Comparison of ENCODE assay signal across 9 cellular contexts in the genomic region with DNA sequence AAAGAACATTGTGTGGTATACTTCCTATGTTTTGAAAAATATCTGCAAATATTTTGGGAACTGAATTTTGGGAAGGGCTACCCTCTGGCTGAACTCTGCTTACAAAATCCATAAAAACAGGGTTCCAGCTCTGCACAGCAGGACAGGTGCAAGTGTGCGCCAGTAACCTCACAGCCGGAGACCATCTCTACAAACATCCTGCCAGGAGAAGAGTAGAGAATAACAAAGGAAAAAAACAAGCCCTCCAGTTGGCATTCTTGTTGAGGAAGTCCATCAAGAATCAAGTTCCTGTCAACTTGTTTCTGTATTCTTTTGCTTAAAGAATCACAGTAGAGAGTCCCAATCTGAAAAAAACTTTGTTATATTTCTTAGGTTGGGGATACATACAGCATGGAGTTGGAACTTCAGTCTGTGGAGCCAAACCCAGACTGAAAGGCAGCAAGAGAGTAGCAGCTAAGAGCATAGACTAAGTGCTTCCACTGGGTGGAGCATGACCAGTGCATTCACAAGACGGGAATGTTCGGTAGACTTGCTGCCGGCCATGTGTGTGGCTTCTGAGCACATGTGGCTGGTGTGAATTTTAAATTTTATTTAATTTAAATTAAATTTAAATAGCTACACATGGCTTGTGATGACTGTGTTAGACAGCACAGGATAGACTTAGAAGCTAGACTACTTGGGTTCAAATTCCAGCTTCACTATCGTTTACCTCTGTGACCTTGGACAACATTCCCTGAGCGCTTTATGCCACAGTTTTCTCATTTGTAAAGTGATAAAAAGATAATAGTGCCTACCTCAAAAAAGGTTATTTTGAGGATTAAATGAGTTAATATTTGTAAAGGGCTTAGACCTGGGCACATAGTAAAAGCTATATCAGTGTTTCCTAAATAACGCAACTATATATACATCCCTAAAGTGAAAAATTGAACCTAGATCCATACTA. TPM values are rescaled to one million over a fixed set of nuclear protein-coding genes. Genes with fewer than 3 reads are reported as not detected.
A peak's percentile ranks its signal among the peaks of the same experiment; 100 is the strongest.
DNase-seq lines count a peak whose midpoint lies in the region; ATAC-seq and TF ChIP-seq lines count a peak whose summit lies in the region.
"Had no signal": no experiment of that assay in that cellular context is flagged by ENCODE, and none has a peak within 500 bp of the region (broad histone marks: within the 10 kb centered on the region; RNA-seq: fewer than 3 reads in every experiment).

No MANE protein-coding gene starts in this region.

- no peaks in the 10 kb centered on the region for H3K9me3 ChIP-seq in Caco-2
- no peaks in the 10 kb centered on the region for H3K9me3 ChIP-seq in endodermal cell (ENCODE audit: control insufficient read depth, low read length)
- H3K9me3 ChIP-seq in mucosa of descending colon = no peaks in the 10 kb centered on the region
- H3K9me3 ChIP-seq: SJSA1 had no signal

- DNase-seq in Caco-2 (peak; percentile 38 to 50), MV-4-11 (lab: John Stamatoyannopoulos, UW) (peak; percentile 12), endodermal cell (peak; percentile 74), mucosa of descending colon (peak in 1 of 3 donors; percentile 19), activated gamma-delta T cell (lab: John Stamatoyannopoulos, UW) (no peak), DMS79 (lab: John Stamatoyannopoulos, UW) (no peak), NCI-H2107 treated with DMSO at 0.1 percent for 48 hours (lab: John Stamatoyannopoulos, UW; ENCODE audit: unreplicated experiment) (no peak)
- DNase-seq in activated naive CD4-positive, alpha-beta T cell treated with Interleukin-2 at 50 U/mL for 16 hours = no peak

- no peak overlapping the region for H3K4me3 Mint-ChIP-seq in Caco-2 (ENCODE audit: unreplicated experiment)
- H3K4me3 Mint-ChIP-seq in endodermal cell = no peak overlapping the region

- CTCF ChIA-PET in Caco-2 (lab: Charles Lee) = interaction anchor here (0.8 kb wide), 1 partner anchor 25 kb away, joined by 3 read pairs; no protein-coding TSS in a partner anchor

- ATAC-seq in mucosa of descending colon = peak; percentile 62

- no peaks in the 10 kb centered on the region for H3K36me3 ChIP-seq in Caco-2 (ENCODE audit: control insufficient read depth, insufficient read depth, low read length)
- no peaks in the 10 kb centered on the region for H3K36me3 ChIP-seq in endodermal cell (ENCODE audit: control insufficient read depth, insufficient read depth, low read length)
- H3K36me3 ChIP-seq in mucosa of descending colon (ENCODE audit: low read depth) = no peaks in the 10 kb centered on the region

- WGBS in endodermal cell (ENCODE audit: insufficient coverage in 1 of 2, insufficient read length in 1 of 2), 2 experiments = 87 to 100% methylated on average over 1 to 8 of the region's 8 CpGs

- H3K4me1 ChIP-seq in Caco-2 = no peaks in the 10 kb centered on the region
- no peaks in the 10 kb centered on the region for H3K4me1 ChIP-seq in endodermal cell (ENCODE audit: control insufficient read depth, insufficient read depth, low read length)
- no peaks in the 10 kb centered on the region for H3K4me1 ChIP-seq in mucosa of descending colon (ENCODE audit: low read depth)

- TF ChIP-seq CTCF in Caco-2 (IDR thresholded peaks at IDR 0.05; ENCODE audit: insufficient read depth in 1 of 2, low read depth in 1 of 2, low read length in 1 of 2, severe bottlenecking in 1 of 2, unreplicated experiment in 1 of 2) (peak; percentile 40 to 44), endodermal cell (conservative IDR thresholded peaks at IDR 0.05) (peak; percentile 76), mucosa of descending colon (IDR thresholded peaks at IDR 0.05) (no peak)

- H3K27ac ChIP-seq in endodermal cell (ENCODE audit: low read depth, low read length) = no peak overlapping the region
- H3K27ac ChIP-seq: SJSA1 had no signal

- H3K27ac Mint-ChIP-seq in Caco-2 (ENCODE audit: unreplicated experiment) = no peak overlapping the region
- no peak overlapping the region for H3K27ac Mint-ChIP-seq in endodermal cell

- H3K9me3 Mint-ChIP-seq in Caco-2 (ENCODE audit: unreplicated experiment) = no peaks in the 10 kb centered on the region
- no peaks in the 10 kb centered on the region for H3K9me3 Mint-ChIP-seq in endodermal cell

- no TSS peak for BruUV-seq in Caco-2 (replicated peaks; lab: Mats Ljungman, UMichigan)

- no peak overlapping the region for H3K9ac ChIP-seq in endodermal cell (ENCODE audit: extremely low read depth, low read length, poor library complexity, severe bottlenecking)

- intact Hi-C loops in Caco-2 (cut with micrococcal nuclease; ENCODE audit: unreplicated experiment) = loop anchor here (2.0 kb wide), 1 partner anchor 321 kb away; no protein-coding TSS in a partner anchor
- intact Hi-C loops in mucosa of descending colon (cut with DNase I, micrococcal nuclease) = no loop called here

- no peaks in the 10 kb centered on the region for H3K27me3 Mint-ChIP-seq in Caco-2 (ENCODE audit: insufficient read depth, unreplicated experiment)
- H3K27me3 Mint-ChIP-seq in endodermal cell (ENCODE audit: insufficient read depth) = no peaks in the 10 kb centered on the region

- H3K36me3 Mint-ChIP-seq in Caco-2 (ENCODE audit: insufficient read depth, unreplicated experiment) = peaks cover 13% of the 10 kb centered on the region
- no peaks in the 10 kb centered on the region for H3K36me3 Mint-ChIP-seq in endodermal cell (ENCODE audit: low read depth)

- H3K27me3 ChIP-seq in Caco-2 (replicated peaks; ENCODE audit: control insufficient read depth, insufficient read depth, low read length) (no peaks in the 10 kb centered on the region), endodermal cell (ENCODE audit: control insufficient read depth, insufficient read depth, low read length, poor library complexity, severe bottlenecking) (no peaks in the 10 kb centered on the region)

- H3K4me3 ChIP-seq in Caco-2 (ENCODE audit: low read depth, low read length) = no peak overlapping the region
- H3K4me3 ChIP-seq in endodermal cell (ENCODE audit: low read length) = no peak overlapping the region
- H3K4me3 ChIP-seq in mucosa of descending colon = no peak overlapping the region
- H3K4me3 ChIP-seq: SJSA1 had no signal

- POLR2A ChIA-PET in Caco-2 (lab: Charles Lee) = no interaction called here

- H3K4me1 Mint-ChIP-seq in Caco-2 (ENCODE audit: low read depth, unreplicated experiment) (peaks cover 12% of the 10 kb centered on the region), endodermal cell (peaks cover 25% of the 10 kb centered on the region)

RNA-seq across cellular contexts. Expression of a gene that starts 41.9 kb away (rescaled TPM):
- 361 and 383 TPM in 2 replicates for total RNA-seq in Caco-2 (2022)
- 100 to 1,000 TPM; 179 to 194 TPM for total RNA-seq in endodermal cell
- polyA plus RNA-seq in endodermal cell (2013, experiment 1 of 2) = 72.6 TPM
- 73.2 TPM for polyA plus RNA-seq in endodermal cell (2013, experiment 2 of 2)
- total RNA-seq in mucosa of descending colon = 100 to 1,000 TPM; 237 to 396 (median 392) TPM

Comparison
In these comparisons a context has a peak if more than half of its experiments do, and no peak if none do; other contexts are left out.
1. DNase-seq: peak in Caco-2 (2 of 2), MV-4-11 (single experiment) and endodermal cell (single experiment); none in activated gamma-delta T cell (single experiment), DMS79 (single experiment), NCI-H2107 treated with DMSO at 0.1 percent for 48 hours (single experiment) and activated naive CD4-positive, alpha-beta T cell treated with Interleukin-2 at 50 U/mL for 16 hours (single experiment).